16 cellular contexts compared by ENCODE assay signal in genomic region chr3:19363071-19363470, GRCh38.
"Had no signal": no experiment of that assay in that cellular context is flagged by ENCODE, and none has a peak within 500 bp of the region (broad histone marks: within the 10 kb centered on the region; RNA-seq: fewer than 3 reads in every experiment).

No MANE protein-coding gene starts in this region.

- H3K9me3 Mint-ChIP-seq: brain; stimulated activated naive CD8-positive, alpha-beta T cell treated with anti-CD3 and anti-CD28 coated beads, Interleukin-15, Interleukin-2, amounts not matched to agents 100 ng/mL and 50 ng/mL, for 24 hours had no signal

- H3K4me3 Mint-ChIP-seq: activated naive CD8-positive, alpha-beta T cell; brain; central memory CD8-positive, alpha-beta T cell; naive thymus-derived CD8-positive, alpha-beta T cell; stimulated activated naive CD8-positive, alpha-beta T cell treated with anti-CD3 and anti-CD28 coated beads, Interleukin-15, Interleukin-2, amounts not matched to agents 100 ng/mL and 50 ng/mL, for 24 hours had no signal

- ATAC-seq: heart left ventricle; naive thymus-derived CD8-positive, alpha-beta T cell; sciatic nerve had no signal

- H3K27me3 Mint-ChIP-seq: activated naive CD8-positive, alpha-beta T cell; brain; central memory CD8-positive, alpha-beta T cell; stimulated activated naive CD8-positive, alpha-beta T cell treated with anti-CD3 and anti-CD28 coated beads, Interleukin-15, Interleukin-2, amounts not matched to agents 100 ng/mL and 50 ng/mL, for 24 hours had no signal

- H3K36me3 Mint-ChIP-seq: activated naive CD8-positive, alpha-beta T cell; naive thymus-derived CD8-positive, alpha-beta T cell had no signal

- DNase-seq: activated CD4-positive, alpha-beta T cell treated with anti-CD3 and anti-CD28 coated beads, Interleukin-2, amount 50 U/mL, for 48 hours; activated CD4-positive, CD25-positive, alpha-beta regulatory T cell treated with anti-CD3 and anti-CD28 coated beads, Interleukin-2, amount 50 U/mL, for 72 hours; activated gamma-delta T cell; activated T-cell treated with anti-CD3 and anti-CD28 coated beads, Interleukin-2, amount 50 U/mL, for 48 hours; amygdala; cortex of kidney; effector CD8-positive, alpha-beta T cell; heart left ventricle; naive thymus-derived CD8-positive, alpha-beta T cell; occipital lobe; stimulated activated CD4-positive, alpha-beta T cell treated with anti-CD3 and anti-CD28 coated beads, Interleukin-2, amount 100 ng/mL, for 24 hours had no signal

- H3K27ac Mint-ChIP-seq: activated naive CD8-positive, alpha-beta T cell; brain; naive thymus-derived CD8-positive, alpha-beta T cell; stimulated activated naive CD8-positive, alpha-beta T cell treated with anti-CD3 and anti-CD28 coated beads, Interleukin-15, Interleukin-2, amounts not matched to agents 100 ng/mL and 50 ng/mL, for 24 hours had no signal

- H3K4me1 Mint-ChIP-seq: central memory CD8-positive, alpha-beta T cell had no signal
